ENCODE assay signal across 8 cellular contexts in genomic region chr14:99982449-99983250, GRCh38.
DNase-seq lines count a peak whose midpoint lies in the region; ATAC-seq and TF ChIP-seq lines count a peak whose summit lies in the region.

No MANE protein-coding gene starts in this region.

- H3K9ac ChIP-seq in MM.1S (ENCODE audit: low read length): no peak overlapping the region

- peaks cover 18% of the 10 kb centered on the region for H3K4me1 Mint-ChIP-seq in activated naive CD4-positive, alpha-beta T cell treated with anti-CD3 and anti-CD28 coated beads for 36 hours (ENCODE audit: low read depth)

- no peaks in the 10 kb centered on the region for H3K9me3 ChIP-seq in MM.1S (replicated peaks; ENCODE audit: insufficient read depth, low read length)

- no peaks in the 10 kb centered on the region for H3K9me3 Mint-ChIP-seq in activated naive CD4-positive, alpha-beta T cell treated with anti-CD3 and anti-CD28 coated beads for 36 hours

- peaks cover 4% of the 10 kb centered on the region for H3K36me3 Mint-ChIP-seq in activated naive CD4-positive, alpha-beta T cell treated with anti-CD3 and anti-CD28 coated beads for 36 hours (ENCODE audit: low read depth)

- intact Hi-C loops in activated naive CD4-positive, alpha-beta T cell treated with anti-CD3 and anti-CD28 coated beads for 36 hours (cut with micrococcal nuclease): loop anchor here (1.0 kb wide), 6 partner anchors 13 to 396 kb away; no protein-coding TSS in a partner anchor

- ATAC-seq in GM21619 (IDR thresholded peaks at IDR 0.05; ENCODE audit: unreplicated experiment): peak; percentile 88
- ATAC-seq in GM19467 (IDR thresholded peaks at IDR 0.05; ENCODE audit: unreplicated experiment): no peak

- no peak overlapping the region for H3K4me3 ChIP-seq in MM.1S (ENCODE audit: low read length)

- peak; percentile 59 for TF ChIP-seq CTCF in MM.1S (IDR thresholded peaks at IDR 0.05; ENCODE audit: low read length)

- no peak overlapping the region for H2AFZ ChIP-seq in MM.1S (ENCODE audit: low read length)

- no peak overlapping the region for H3K4me2 ChIP-seq in MM.1S (ENCODE audit: low read depth, low read length)

- CTCF ChIA-PET in activated naive CD4-positive, alpha-beta T cell treated with anti-CD3 and anti-CD28 coated beads for 36 hours (lab: Charles Lee): interaction anchor here (0.7 to 4.2 kb wide), 30 partner anchors 10 to 241 kb away, joined by 3 to 39 read pairs (median 4); no protein-coding TSS in a partner anchor

- H3K27me3 ChIP-seq in MM.1S (replicated peaks; ENCODE audit: insufficient read depth, low read length): no peaks in the 10 kb centered on the region

- H3K27me3 Mint-ChIP-seq in activated naive CD4-positive, alpha-beta T cell treated with anti-CD3 and anti-CD28 coated beads for 36 hours (ENCODE audit: low read depth): no peaks in the 10 kb centered on the region

- H3K27ac Mint-ChIP-seq in activated naive CD4-positive, alpha-beta T cell treated with anti-CD3 and anti-CD28 coated beads for 36 hours: no peak overlapping the region

- H3K9me2 ChIP-seq in MM.1S (replicated peaks; ENCODE audit: insufficient read depth, low read length): no peaks in the 10 kb centered on the region

- no peaks in the 10 kb centered on the region for H3F3A ChIP-seq in MM.1S (ENCODE audit: insufficient read depth, low read length)

- H3K36me3 ChIP-seq in MM.1S (replicated peaks; ENCODE audit: insufficient read depth, low read length): no peaks in the 10 kb centered on the region

- H4K20me1 ChIP-seq in MM.1S (ENCODE audit: insufficient read depth, low read length): no peaks in the 10 kb centered on the region

- DNase-seq in DMS 273 (lab: John Stamatoyannopoulos, UW; ENCODE audit: unreplicated experiment): peak; percentile 75
- peak; percentile 44 for DNase-seq in MM.1S
- peak; percentile 46 for DNase-seq in SK-N-DZ (ENCODE audit: low spot score)
- DNase-seq in activated naive CD4-positive, alpha-beta T cell treated with anti-CD3 and anti-CD28 coated beads for 36 hours: peak; percentile 76
- peak; percentile 75 for DNase-seq in glomerular visceral epithelial cell (ENCODE audit: extremely low spot score)
- peak; percentile 54 for DNase-seq in renal cortical epithelial cell (ENCODE audit: low read depth)

- H3K79me2 ChIP-seq in MM.1S (ENCODE audit: low read length): no peaks in the 10 kb centered on the region

- no peak overlapping the region for H3K27ac ChIP-seq in MM.1S (ENCODE audit: low read length)

- no peak overlapping the region for H3K4me3 Mint-ChIP-seq in activated naive CD4-positive, alpha-beta T cell treated with anti-CD3 and anti-CD28 coated beads for 36 hours

- H3K4me1 ChIP-seq in MM.1S (ENCODE audit: low read length): no peaks in the 10 kb centered on the region
